10 cellular contexts compared by ENCODE assay signal in the genomic region with DNA sequence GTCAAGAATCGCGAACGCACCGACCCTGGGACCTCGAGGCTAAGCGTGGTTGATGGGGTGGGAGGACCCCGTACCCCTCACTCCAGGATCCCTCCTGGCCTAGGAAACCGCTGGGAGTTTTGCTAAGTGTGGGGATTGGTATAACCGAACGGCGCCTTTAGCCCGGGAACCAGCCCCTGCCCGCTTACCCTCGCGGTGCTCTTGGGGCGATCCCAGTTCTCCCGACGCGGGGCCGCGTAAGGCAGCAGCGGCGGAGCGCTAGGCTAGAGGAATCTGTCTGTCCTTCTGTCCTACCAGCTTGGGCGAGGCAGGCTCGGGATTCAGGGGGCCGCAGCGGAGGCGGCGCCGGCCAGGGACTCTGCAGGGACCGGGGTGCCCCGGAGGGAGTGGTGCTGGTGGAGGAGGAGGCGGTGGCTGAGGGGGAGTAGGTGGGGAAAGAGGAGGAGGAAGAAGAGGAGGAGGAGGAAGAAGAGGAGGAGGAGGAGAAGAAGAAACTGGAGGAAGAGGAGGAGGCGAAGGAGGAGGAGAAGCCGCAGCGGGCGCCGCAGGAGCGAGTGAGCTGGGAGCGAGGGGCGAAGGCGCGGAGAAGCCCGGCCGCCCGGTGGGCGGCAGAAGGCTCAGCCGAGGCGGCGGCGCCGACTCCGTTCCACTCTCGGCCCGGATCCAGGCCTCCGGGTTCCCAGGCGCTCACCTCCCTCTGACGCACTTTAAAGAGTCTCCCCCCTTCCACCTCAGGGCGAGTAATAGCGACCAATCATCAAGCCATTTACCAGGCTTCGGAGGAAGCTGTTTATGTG. TPM values are rescaled to one million over a fixed set of nuclear protein-coding genes. Genes with fewer than 3 reads are reported as not detected.
DNase-seq lines count a peak whose midpoint lies in the region; ATAC-seq, FAIRE-seq and TF ChIP-seq lines count a peak whose summit lies in the region.
"Had no signal": no experiment of that assay in that cellular context is flagged by ENCODE, and none has a peak within 500 bp of the region (broad histone marks: within the 10 kb centered on the region; RNA-seq: fewer than 3 reads in every experiment).

No MANE protein-coding gene starts in this region.

- H3K9me3 ChIP-seq in HepG2 (ENCODE audit: low read length), result no peaks in the 10 kb centered on the region
- H3K9me3 ChIP-seq in right lobe of liver, result no peaks in the 10 kb centered on the region
- no peaks in the 10 kb centered on the region for H3K9me3 ChIP-seq in transverse colon

- no peak overlapping the region for H2AFZ ChIP-seq in HepG2 (ENCODE audit: low read length)

- BruUV-seq in HepG2 (replicated peaks; lab: Mats Ljungman, UMichigan), result no TSS peak

- 57% methylated on average over 44 of the region's 62 CpGs for WGBS in HepG2 (ENCODE audit: low lambda C conversion rate)
- 7% methylated on average over 32 of the region's 62 CpGs for WGBS in right lobe of liver (ENCODE audit: insufficient coverage, low coverage, low lambda C conversion rate, missing lambda C conversion rate)
- WGBS in transverse colon (ENCODE audit: low coverage in 1 of 2), 2 donors, result 12% methylated on average over 62 of the region's 62 CpGs; no CpG with 5 or more reads in 1 of the 2 donors

- H3K4me1 Mint-ChIP-seq in stimulated activated naive CD8-positive, alpha-beta T cell treated with anti-CD3 and anti-CD28 coated beads, Interleukin-15, amount 100 ng/mL, for 72 hours, result peaks cover 70% of the 10 kb centered on the region

- no peak overlapping the region for H3K27ac ChIP-seq in HepG2 (ENCODE audit: extremely low read length, insufficient read depth, low read length)
- H3K27ac ChIP-seq in right lobe of liver, result no peak overlapping the region
- no peak overlapping the region for H3K27ac ChIP-seq in transverse colon

- H3K4me3 ChIP-seq in HepG2 (replicated peaks in 1 of 3; ENCODE audit: insufficient read depth in 1 of 3, low read depth in 2 of 3, low read length in 3 of 3), result no peak overlapping the region
- no peak overlapping the region for H3K4me3 ChIP-seq in right lobe of liver
- H3K4me3 ChIP-seq in transverse colon, result peak overlapping the region in 1 of 4 donors; percentile 14

- no peaks in the 10 kb centered on the region for H4K20me1 ChIP-seq in HepG2 (ENCODE audit: insufficient read depth, low read length)

- no peak overlapping the region for H3K4me2 ChIP-seq in HepG2 (ENCODE audit: low read depth, low read length)

- H3K36me3 ChIP-seq in HepG2 (replicated peaks in 1 of 2; ENCODE audit: control insufficient read depth in 1 of 2, insufficient read depth in 2 of 2, low read length in 2 of 2) (no peaks in the 10 kb centered on the region), right lobe of liver (no peaks in the 10 kb centered on the region), transverse colon (no peaks in the 10 kb centered on the region)

- DNase-seq in HepG2 (ENCODE audit: low spot score) (no peak), right lobe of liver (no peak), amygdala (lab: John Stamatoyannopoulos, UW) (peak in 30 of 56 donors; percentile 22 to 71 (median 48)), iPS DF 19.7 (ENCODE audit: low read depth, low spot score) (peak; percentile 85), transverse colon (no peak)
- DNase-seq in stimulated activated naive CD8-positive, alpha-beta T cell treated with anti-CD3 and anti-CD28 coated beads, Interleukin-15, amount 100 ng/mL, for 72 hours, result no peak
- no peak for DNase-seq in activated CD8-positive, alpha-beta memory T cell treated with anti-CD3 and anti-CD28 coated beads, Interleukin-2, amount 50 U/mL, for 4 hours
- DNase-seq: activated T-cell treated with anti-CD3 and anti-CD28 coated beads, Interleukin-2, amount 50 U/mL, for 4 hours had no signal

- H3K4me3 Mint-ChIP-seq in stimulated activated naive CD8-positive, alpha-beta T cell treated with anti-CD3 and anti-CD28 coated beads, Interleukin-15, amount 100 ng/mL, for 72 hours, result peak overlapping the region; percentile 55 to 65
- H3K4me3 Mint-ChIP-seq: activated T-cell treated with anti-CD3 and anti-CD28 coated beads, Interleukin-2, amount 50 U/mL, for 4 hours had no signal

- peaks cover 19 to 85% of the 10 kb centered on the region in 2 experiments for H3K27me3 ChIP-seq in HepG2 (ENCODE audit: control insufficient read depth in 1 of 2, insufficient read depth in 2 of 2, low read length in 2 of 2)
- peaks cover 34 to 65% of the 10 kb centered on the region in 2 donors for H3K27me3 ChIP-seq in right lobe of liver
- peaks cover 100% of the 10 kb centered on the region for H3K27me3 ChIP-seq in transverse colon

- H3K9ac ChIP-seq in HepG2 (ENCODE audit: insufficient read depth, low read depth, low read length), result no peak overlapping the region

- TF ChIP-seq POLR2A in HepG2 (IDR thresholded peaks at IDR 0.05; ENCODE audit: insufficient read depth in 1 of 2, low read depth in 2 of 2, low read length in 2 of 2) (no peak), right lobe of liver (IDR thresholded peaks at IDR 0.05) (no peak), transverse colon (IDR thresholded peaks at IDR 0.05) (no peak)

- H3K4me1 ChIP-seq in HepG2 (ENCODE audit: insufficient read depth, low read length) (peaks cover 12% of the 10 kb centered on the region), right lobe of liver (peaks cover 0 to 35% (median 13%) of the 10 kb centered on the region in 4 donors), transverse colon (peaks cover 21 to 49% (median 41%) of the 10 kb centered on the region in 4 donors)

- POLR2A ChIA-PET in HepG2 (lab: Yijun Ruan, JAX), result no interaction called here

- intact Hi-C loops in HepG2 (cut with micrococcal nuclease; ENCODE audit: unreplicated experiment) (no loop called here), right lobe of liver (cut with DNase I) (no loop called here), transverse colon (cut with DNase I; ENCODE audit: low total_unique reads) (no loop called here)

- FAIRE-seq in HepG2 (lab: Jason Lieb, UNC), result no peak
- FAIRE-seq: GM18507 had no signal

- H3K27me3 Mint-ChIP-seq in stimulated activated naive CD8-positive, alpha-beta T cell treated with anti-CD3 and anti-CD28 coated beads, Interleukin-15, amount 100 ng/mL, for 72 hours, result peaks cover 100% of the 10 kb centered on the region

- ATAC-seq in HepG2 (no peak), right lobe of liver (no peak), HG03469 (IDR thresholded peaks at IDR 0.05; ENCODE audit: unreplicated experiment) (no peak)
- ATAC-seq in stimulated activated naive CD8-positive, alpha-beta T cell treated with anti-CD3 and anti-CD28 coated beads, Interleukin-15, amount 100 ng/mL, for 72 hours, result no peak

- CTCF ChIA-PET in HepG2 (lab: Yijun Ruan, JAX; ENCODE audit: low intra/inter-chr PET ratio, low total read pairs), result no interaction called here

- TF ChIP-seq EP300 in HepG2 (IDR thresholded peaks at IDR 0.05; ENCODE audit: low read depth in 2 of 2, low read length in 2 of 2), result no peak
- TF ChIP-seq EP300 in HepG2 (CRISPR knock-in tag; IDR thresholded peaks at IDR 0.05; ENCODE audit: borderline replicate concordance), result no peak
- TF ChIP-seq EP300 in transverse colon (IDR thresholded peaks at IDR 0.05; ENCODE audit: low read depth), result no peak

- no peaks in the 10 kb centered on the region for H3K79me2 ChIP-seq in HepG2 (ENCODE audit: insufficient read depth, low read length)

- in situ Hi-C loops in HepG2 (cut with HindIII; ENCODE audit: extremely low pct_ligation_motif_present, low pct_unique_long_range_greater_than_20kb), result loop anchor here (5.0 to 25.0 kb wide), 2 partner anchors 570 to 700 kb away; no protein-coding TSS in a partner anchor
- in situ Hi-C loops in transverse colon (cut with MboI; ENCODE audit: low pct_ligation_motif_present in 1 of 4, low pct_unique_long_range_greater_than_20kb in 1 of 4, low sequenced_read_pairs in 3 of 4), result loop anchor here in 1 of 4 donors (25.0 kb wide), 2 partner anchors 695 to 920 kb away; no protein-coding TSS in a partner anchor

- no peak overlapping the region for H3K27ac Mint-ChIP-seq in stimulated activated naive CD8-positive, alpha-beta T cell treated with anti-CD3 and anti-CD28 coated beads, Interleukin-15, amount 100 ng/mL, for 72 hours

- no peak for TF ChIP-seq RAD21 in HepG2 (CRISPR knock-in tag; IDR thresholded peaks at IDR 0.05)

- no peak for TF ChIP-seq CTCF in HepG2 (CRISPR knock-in tag; IDR thresholded peaks at IDR 0.05)
- TF ChIP-seq CTCF in right lobe of liver (IDR thresholded peaks at IDR 0.05), result no peak
- TF ChIP-seq CTCF in transverse colon (IDR thresholded peaks at IDR 0.05), result no peak

- no peaks in the 10 kb centered on the region for H3K9me3 Mint-ChIP-seq in stimulated activated naive CD8-positive, alpha-beta T cell treated with anti-CD3 and anti-CD28 coated beads, Interleukin-15, amount 100 ng/mL, for 72 hours
- H3K9me3 Mint-ChIP-seq: activated T-cell treated with anti-CD3 and anti-CD28 coated beads, Interleukin-2, amount 50 U/mL, for 4 hours had no signal

RNA-seq across cellular contexts. Expression of gene EMX2, which starts 0.4 kb away (rescaled TPM):
- total RNA-seq in HepG2 (2016; rRNA removed; fragmentation: Illumina TruSeq; extraction: Trizol), result not detected in 2 replicates
- total RNA-seq in HepG2 (2016; cell fraction: cytosol; rRNA removed; fragmentation: Illumina TruSeq; extraction: Trizol; ENCODE audit: low read depth), result not detected in 2 replicates
- not detected in 2 replicates for total RNA-seq in HepG2 (2016; cell fraction: insoluble cytoplasmic fraction; rRNA removed; fragmentation: Illumina TruSeq; extraction: Trizol)
- total RNA-seq in HepG2 (2016; cell fraction: membrane; rRNA removed; fragmentation: Illumina TruSeq; extraction: Trizol), result not detected in 2 replicates
- not detected in 2 replicates for total RNA-seq in HepG2 (2016; cell fraction: nucleus; rRNA removed; fragmentation: Illumina TruSeq; extraction: Trizol)
- not detected in 2 replicates for polyA plus RNA-seq in HepG2 (2011; rRNA removed)
- not detected in 2 replicates for polyA plus RNA-seq in HepG2 (2011; cell fraction: cytosol; rRNA removed)
- polyA plus RNA-seq in HepG2 (2011; cell fraction: nucleus; rRNA removed), result not detected in 2 replicates
- polyA plus RNA-seq in HepG2 (2012), result 0.07 TPM in 1 of 2 replicates, not detected in the other
- polyA plus RNA-seq in HepG2 (2016; cell fraction: cytosol; fragmentation: Illumina TruSeq; extraction: Trizol; ENCODE audit: low read depth), result not detected in 2 replicates
- polyA plus RNA-seq in HepG2 (2016; cell fraction: insoluble cytoplasmic fraction; fragmentation: Illumina TruSeq; extraction: Trizol; ENCODE audit: low read depth), result not detected in 2 replicates
- not detected in 2 replicates for polyA plus RNA-seq in HepG2 (2016; cell fraction: membrane; fragmentation: Illumina TruSeq; extraction: Trizol; ENCODE audit: low read depth)
- not detected in 2 replicates for polyA plus RNA-seq in HepG2 (2016; cell fraction: nucleus; fragmentation: Illumina TruSeq; extraction: Trizol; ENCODE audit: insufficient read depth, low read depth)
- not detected in 2 replicates for polyA minus RNA-seq in HepG2 (2011; rRNA and poly(A)+ RNA removed; ENCODE audit: low replicate concordance)
- not detected in 2 replicates for polyA minus RNA-seq in HepG2 (2011; cell fraction: cytosol; rRNA and poly(A)+ RNA removed)
- polyA minus RNA-seq in HepG2 (2011; cell fraction: nucleus; rRNA and poly(A)+ RNA removed), result not detected in 2 replicates
- not detected for total RNA-seq in right lobe of liver
- under 1 TPM in 1 of 4 donors, not detected in 3; 0.95 TPM for total RNA-seq in transverse colon
- total RNA-seq: activated T-cell treated with anti-CD3 and anti-CD28 coated beads, Interleukin-2, amount 50 U/mL, for 4 hours had no signal

Comparison
In these comparisons a context has a peak if more than half of its experiments do, and no peak if none do; other contexts are left out.
1. DNase-seq: peak in amygdala (30 of 56) and iPS DF 19.7 (single experiment); none in HepG2 (single experiment), right lobe of liver (0 of 3), stimulated activated naive CD8-positive, alpha-beta T cell treated with anti-CD3 and anti-CD28 coated beads, Interleukin-15, amount 100 ng/mL, for 72 hours (0 of 2), activated CD8-positive, alpha-beta memory T cell treated with anti-CD3 and anti-CD28 coated beads, Interleukin-2, amount 50 U/mL, for 4 hours (single experiment) and transverse colon (single experiment).